Comparison of ENCODE assay signal across 1 cellular context in genomic region chr19:2061093-2061935, GRCh38.
A peak's percentile ranks its signal among the peaks of the same experiment; 100 is the strongest.
TF ChIP-seq lines count a peak whose summit lies in the region.

No MANE protein-coding gene starts in this region.

TF ChIP-seq in HepG2, 621 proteins besides CTCF, POLR2A, EP300 and RAD21 (continued from another document):
- peak; percentile 87 for TF ChIP-seq PAXIP1 (CRISPR knock-in tag; conservative IDR thresholded peaks at IDR 0.05)
- no peak for TF ChIP-seq CHD2 (IDR thresholded peaks at IDR 0.05; ENCODE audit: low read depth, low read length)
- TF ChIP-seq ZFP82 (CRISPR knock-in tag; IDR thresholded peaks at IDR 0.05; ENCODE audit: borderline replicate concordance), result peak; percentile 48; the same call in 1 of the 2 replicates
- TF ChIP-seq ZNF142 (CRISPR knock-in tag; IDR thresholded peaks at IDR 0.05), result no peak
- no peak for TF ChIP-seq XBP1 (CRISPR knock-in tag; IDR thresholded peaks at IDR 0.05)
- no peak for TF ChIP-seq ATF3 (CRISPR knock-in tag; IDR thresholded peaks at IDR 0.05)
- TF ChIP-seq IRF9 (CRISPR knock-in tag; IDR thresholded peaks at IDR 0.05; ENCODE audit: borderline replicate concordance), result peak; percentile 51; the same call in 1 of the 2 replicates
- TF ChIP-seq ZNF431 (CRISPR knock-in tag; IDR thresholded peaks at IDR 0.05; ENCODE audit: borderline replicate concordance, low read depth), result no peak
- TF ChIP-seq BORCS8-MEF2B (CRISPR knock-in tag; IDR thresholded peaks at IDR 0.05), result peak; percentile 65; the same call in 1 of the 2 replicates
- TF ChIP-seq SKIL (CRISPR knock-in tag; IDR thresholded peaks at IDR 0.05; ENCODE audit: borderline replicate concordance), result peak; percentile 60; the same call in 1 of the 2 replicates
- TF ChIP-seq FOXO1 (CRISPR knock-in tag; IDR thresholded peaks at IDR 0.05), result peak; percentile 16; the same call in 1 of the 2 replicates
- no peak for TF ChIP-seq ZNF652 (CRISPR knock-in tag; IDR thresholded peaks at IDR 0.05; ENCODE audit: borderline replicate concordance, low read depth)
- peak; percentile 57; the same call in 1 of the 2 replicates for TF ChIP-seq HNF1B (CRISPR knock-in tag; IDR thresholded peaks at IDR 0.05)
- TF ChIP-seq KAT7 (CRISPR knock-in tag; IDR thresholded peaks at IDR 0.05; ENCODE audit: borderline replicate concordance), result peak; percentile 31; the same call in 1 of the 2 replicates
- no peak for TF ChIP-seq MATR3 (CRISPR knock-in tag; IDR thresholded peaks at IDR 0.05)
- no peak for TF ChIP-seq NFE2 (CRISPR knock-in tag; IDR thresholded peaks at IDR 0.05)
- TF ChIP-seq STAT6 (CRISPR knock-in tag; IDR thresholded peaks at IDR 0.05; ENCODE audit: borderline replicate concordance), result 0 out of 2 replicates have a peak, but pooled peaks have one; percentile 79
- peak; percentile 55 for TF ChIP-seq RARA (CRISPR knock-in tag; IDR thresholded peaks at IDR 0.05)
- no peak for TF ChIP-seq RARG (CRISPR knock-in tag; IDR thresholded peaks at IDR 0.05; ENCODE audit: low read depth)
- TF ChIP-seq NR2F2 (IDR thresholded peaks at IDR 0.05; ENCODE audit: borderline replicate concordance, low read depth), result peak; percentile 51; the same call in 1 of the 2 replicates
- no peak for TF ChIP-seq CHD4 (IDR thresholded peaks at IDR 0.05; ENCODE audit: borderline replicate concordance, low read length)
- peak; percentile 32; the same call in 1 of the 2 replicates for TF ChIP-seq YEATS2 (CRISPR knock-in tag; IDR thresholded peaks at IDR 0.05; ENCODE audit: borderline replicate concordance)
- peak; percentile 61 for TF ChIP-seq ZNF501 (CRISPR knock-in tag; IDR thresholded peaks at IDR 0.05)
- TF ChIP-seq RNF2 (conservative IDR thresholded peaks at IDR 0.05; ENCODE audit: low read depth), result no peak
- TF ChIP-seq ETV5 (CRISPR knock-in tag; IDR thresholded peaks at IDR 0.05; ENCODE audit: borderline replicate concordance), result no peak; the same call in 1 of the 2 replicates
- TF ChIP-seq TFAP4 (IDR thresholded peaks at IDR 0.05; ENCODE audit: borderline replicate concordance, low read depth), result peak; percentile 15; the same call in 1 of the 2 replicates
- no peak for TF ChIP-seq RBAK (CRISPR knock-in tag; IDR thresholded peaks at IDR 0.05)
- TF ChIP-seq ZNF616 (CRISPR knock-in tag; IDR thresholded peaks at IDR 0.05; ENCODE audit: low read depth), result no peak
